In the genomic region with DNA sequence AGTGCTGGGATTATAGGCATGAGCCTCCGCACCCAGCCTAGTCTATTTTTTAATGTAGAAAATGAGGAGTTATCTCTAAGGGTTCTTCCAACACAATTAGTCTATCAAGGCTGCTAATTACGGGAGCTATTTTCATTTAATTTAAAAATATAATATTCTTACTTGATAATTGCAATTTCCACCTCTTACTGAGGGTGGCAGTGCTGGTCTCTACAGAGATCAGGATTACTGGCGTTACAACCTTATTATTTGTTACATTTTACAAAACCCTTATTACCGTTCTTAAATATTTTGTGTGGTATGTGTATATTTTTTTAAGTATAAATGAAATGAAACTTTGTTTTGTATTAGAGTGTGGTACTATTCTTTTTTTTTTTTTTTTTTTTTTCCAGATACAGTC, we compare ENCODE assay signal across 9 cellular contexts. TPM values are rescaled to one million over a fixed set of nuclear protein-coding genes. Genes with fewer than 3 reads are reported as not detected.
DNase-seq lines count a peak whose midpoint lies in the region; ATAC-seq and TF ChIP-seq lines count a peak whose summit lies in the region.
"Had no signal": no experiment of that assay in that cellular context is flagged by ENCODE, and none has a peak within 500 bp of the region (broad histone marks: within the 10 kb centered on the region; RNA-seq: fewer than 3 reads in every experiment).

No MANE protein-coding gene starts in this region.

- intact Hi-C loops in A673 (cut with micrococcal nuclease; ENCODE audit: unreplicated experiment): loop anchor here (2.0 kb wide), 1 partner anchor 77 kb away; no protein-coding TSS in a partner anchor

- H3K4me3 ChIP-seq in A673 (ENCODE audit: low read depth, low read length, poor library complexity, severe bottlenecking) (no peak overlapping the region), foreskin fibroblast (ENCODE audit: low read depth in 1 of 2, low read length in 2 of 2) (no peak overlapping the region)

- ATAC-seq in HG02970 (IDR thresholded peaks at IDR 0.05; ENCODE audit: low FRiP score, unreplicated experiment) (no peak), GM18502 (IDR thresholded peaks at IDR 0.05; ENCODE audit: poor library complexity, unreplicated experiment) (no peak), GM19455 (IDR thresholded peaks at IDR 0.05; ENCODE audit: unreplicated experiment) (no peak)

- POLR2A ChIA-PET in A673 (lab: Charles Lee; ENCODE audit: low non-redundant PET): no interaction called here

- H3K36me3 ChIP-seq in A673 (ENCODE audit: insufficient read depth, low read length, poor library complexity, severe bottlenecking): no peaks in the 10 kb centered on the region

- BruUV-seq in A673 (replicated peaks; lab: Mats Ljungman, UMichigan): no TSS peak

- DNase-seq in A673 (ENCODE audit: low spot score): no peak
- DNase-seq in ELR (ENCODE audit: low read depth): peak; percentile 35
- peak; percentile 19 for DNase-seq in RPMI8226
- DNase-seq in foreskin fibroblast: peak in 1 of 2 donors; percentile 38
- no peak for DNase-seq in HPDE6-E6E7 (ENCODE audit: extremely low spot score)
- DNase-seq: effector CD8-positive, alpha-beta T cell had no signal

- no peaks in the 10 kb centered on the region for H3K27me3 ChIP-seq in A673 (replicated peaks; ENCODE audit: insufficient read depth, low read depth, low read length, poor library complexity)

- no peak overlapping the region for H3K27ac ChIP-seq in A673 (ENCODE audit: low read depth, low read length, poor library complexity, severe bottlenecking)

- CTCF ChIA-PET in A673 (lab: Charles Lee): no interaction called here

- H3K4me1 ChIP-seq in A673 (ENCODE audit: insufficient read depth, low read length, poor library complexity, severe bottlenecking): no peaks in the 10 kb centered on the region

- no peaks in the 10 kb centered on the region for H3K9me3 ChIP-seq in A673 (ENCODE audit: low read depth, low read length, poor library complexity, severe bottlenecking)

- peak; percentile 55 for TF ChIP-seq CTCF in A673 (conservative IDR thresholded peaks at IDR 0.05; ENCODE audit: low read depth, low read length)
- peak; percentile 23 for TF ChIP-seq CTCF in foreskin fibroblast (IDR thresholded peaks at IDR 0.05; ENCODE audit: low read depth, low read length)

RNA-seq across cellular contexts. Expression of a gene that starts 17.6 kb away (rescaled TPM):
- total RNA-seq in A673 (2021): 6.3 and 7.4 TPM in 2 replicates

RNA-seq across cellular contexts. Expression of a gene that starts 58.1 kb away (rescaled TPM):
- not detected in 2 replicates for total RNA-seq in A673 (2021)

Comparison
In these comparisons a context has a peak if more than half of its experiments do, and no peak if none do; other contexts are left out.
1. DNase-seq: peak in ELR (single experiment) and RPMI8226 (single experiment); none in A673 (single experiment) and HPDE6-E6E7 (single experiment).